In the genomic region with DNA sequence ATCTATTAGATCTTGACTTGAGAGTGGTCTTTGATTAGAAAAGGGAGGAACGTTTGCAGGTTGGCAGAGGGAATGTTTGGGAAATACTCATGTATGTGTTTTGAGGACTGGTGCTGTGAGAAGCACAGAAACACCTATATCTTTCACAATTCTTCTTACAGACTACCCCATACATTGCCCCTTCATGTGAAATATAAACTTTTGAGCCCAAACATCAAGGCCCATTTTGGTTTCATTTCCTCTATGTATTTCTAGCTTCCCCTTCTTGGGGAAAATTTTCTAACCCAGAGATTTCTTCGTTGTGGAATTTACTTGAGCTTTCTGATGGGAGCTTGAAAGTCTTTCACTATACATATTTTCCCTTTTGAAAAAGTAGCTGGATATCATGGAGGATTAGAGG, we compare ENCODE assay signal across 18 cellular contexts.
DNase-seq lines count a peak whose midpoint lies in the region; ATAC-seq, FAIRE-seq and TF ChIP-seq lines count a peak whose summit lies in the region.
"Had no signal": no experiment of that assay in that cellular context is flagged by ENCODE, and none has a peak within 500 bp of the region (broad histone marks: within the 10 kb centered on the region; RNA-seq: fewer than 3 reads in every experiment).

No MANE protein-coding gene starts in this region.

- FAIRE-seq in GM12891 (lab: Jason Lieb, UNC): peak; percentile 5

- no peak for ATAC-seq in T-cell (replicated peaks in 1 of 4)
- no peak for ATAC-seq in effector memory CD8-positive, alpha-beta T cell (replicated peaks)
- ATAC-seq: gastrocnemius medialis, left lung had no signal

- POLR2A ChIA-PET in T-cell (lab: Charles Lee): interaction anchor here in 1 of 2 donors (0.6 to 1.0 kb wide), 2 partner anchors 106 to 131 kb away, joined by 3 read pairs; no protein-coding TSS in a partner anchor

- CTCF ChIA-PET in T-cell (lab: Charles Lee): interaction anchor here (1.7 to 4.0 kb wide), 5 partner anchors 35 to 132 kb away, joined by 4 to 16 read pairs (median 9); no protein-coding TSS in a partner anchor

- no peaks in the 10 kb centered on the region for H3K9me3 Mint-ChIP-seq in T-cell
- H3K9me3 Mint-ChIP-seq in effector memory CD8-positive, alpha-beta T cell: no peaks in the 10 kb centered on the region

- H3K4me3 Mint-ChIP-seq in T-cell: peak overlapping the region; percentile 34 to 51 (median 39)
- H3K4me3 Mint-ChIP-seq in effector memory CD8-positive, alpha-beta T cell: peak overlapping the region in 1 of 2 donors; percentile 30

- H3K36me3 Mint-ChIP-seq in T-cell: peaks cover 51% of the 10 kb centered on the region
- peaks cover 41% of the 10 kb centered on the region for H3K36me3 Mint-ChIP-seq in effector memory CD8-positive, alpha-beta T cell (ENCODE audit: insufficient read depth)

- H3K27ac Mint-ChIP-seq in T-cell: peak overlapping the region; percentile 90 to 94
- peak overlapping the region; percentile 81 to 89 for H3K27ac Mint-ChIP-seq in effector memory CD8-positive, alpha-beta T cell

- H3K4me1 Mint-ChIP-seq in T-cell: peaks cover 85 to 89% (median 88%) of the 10 kb centered on the region in 3 donors
- H3K4me1 Mint-ChIP-seq in effector memory CD8-positive, alpha-beta T cell (ENCODE audit: low read depth in 2 of 2): peaks cover 34 to 70% of the 10 kb centered on the region in 2 donors

- no peak for TF ChIP-seq POLR2A in GM12891 (IDR thresholded peaks at IDR 0.05; ENCODE audit: low read depth, low read length)

- peak; percentile 77 for DNase-seq in CD1c-positive myeloid dendritic cell (ENCODE audit: extremely low spot score)
- DNase-seq in GM12891 (ENCODE audit: insufficient read length, low spot score): no peak
- DNase-seq in T-cell: no peak
- DNase-seq in effector memory CD8-positive, alpha-beta T cell: no peak
- no peak for DNase-seq in NCI-H446 treated with DMSO at 0.1 percent for 48 hours (lab: John Stamatoyannopoulos, UW)
- no peak for DNase-seq in GM03348 (ENCODE audit: low spot score)
- DNase-seq in NCI-H2196 treated with DMSO at 0.1 percent for 48 hours (lab: John Stamatoyannopoulos, UW; ENCODE audit: unreplicated experiment): no peak
- DNase-seq in NCI-H510A (lab: John Stamatoyannopoulos, UW): no peak
- DNase-seq: activated CD4-positive, CD25-positive, alpha-beta regulatory T cell treated with anti-CD3 and anti-CD28 coated beads, Interleukin-2, amount 50 U/mL, for 72 hours; cortex of kidney; gastrocnemius medialis; left lung; MG63; NCI-H2029 treated with DMSO at 0.1 percent for 48 hours; NCI-H69; stimulated activated CD4-positive, alpha-beta T cell treated with anti-CD3 and anti-CD28 coated beads, Interleukin-4, amount 100 ng/mL, for 24 hours; stimulated activated CD8-positive, alpha-beta memory T cell treated with anti-CD3 and anti-CD28 coated beads, Interleukin-4, amount 100 ng/mL, for 48 hours; transverse colon had no signal

- no peaks in the 10 kb centered on the region for H3K27me3 Mint-ChIP-seq in T-cell
- H3K27me3 Mint-ChIP-seq in effector memory CD8-positive, alpha-beta T cell: no peaks in the 10 kb centered on the region

TF ChIP-seq in GM12891, 5 proteins besides CTCF, POLR2A, EP300 and RAD21:
- TF ChIP-seq SPI1 (IDR thresholded peaks at IDR 0.05; ENCODE audit: low read depth, low read length): peak; percentile 79
- TF ChIP-seq TAF1 (IDR thresholded peaks at IDR 0.05; ENCODE audit: low read depth, low read length): no peak
